16 cellular contexts compared by ENCODE assay signal in genomic region chr14:91506226-91506625, GRCh38. TPM values are rescaled to one million over a fixed set of nuclear protein-coding genes. Genes with fewer than 3 reads are reported as not detected.
A peak's percentile ranks its signal among the peaks of the same experiment; 100 is the strongest.
DNase-seq lines count a peak whose midpoint lies in the region; ATAC-seq, FAIRE-seq and TF ChIP-seq lines count a peak whose summit lies in the region.
"Had no signal": no experiment of that assay in that cellular context is flagged by ENCODE, and none has a peak within 500 bp of the region (broad histone marks: within the 10 kb centered on the region; RNA-seq: fewer than 3 reads in every experiment).

No MANE protein-coding gene starts in this region.

- H3K27ac ChIP-seq in HepG2 (ENCODE audit: extremely low read length, insufficient read depth, low read length) (no peak overlapping the region), right lobe of liver (no peak overlapping the region), RWPE1 (0 out of 2 replicates have a peak overlapping the region, but pooled peaks have one; percentile 7), endodermal cell (ENCODE audit: low read depth, low read length) (no peak overlapping the region), thoracic aorta (no peak overlapping the region), Peyer's patch (no peak overlapping the region)
- H3K27ac ChIP-seq: heart left ventricle had no signal

- peaks cover 81% of the 10 kb centered on the region for H3K79me2 ChIP-seq in HepG2 (ENCODE audit: insufficient read depth, low read length)

- no peak overlapping the region for H3K4me3 Mint-ChIP-seq in endodermal cell

- no peak for TF ChIP-seq EP300 in HepG2 (IDR thresholded peaks at IDR 0.05; ENCODE audit: low read depth in 2 of 2, low read length in 2 of 2)
- TF ChIP-seq EP300 in HepG2 (CRISPR knock-in tag; IDR thresholded peaks at IDR 0.05; ENCODE audit: borderline replicate concordance) = no peak

- H2AFZ ChIP-seq in HepG2 (ENCODE audit: low read length) = no peak overlapping the region

- intact Hi-C loops in HepG2 (cut with micrococcal nuclease; ENCODE audit: unreplicated experiment) = no loop called here
- intact Hi-C loops in right lobe of liver (cut with DNase I) = no loop called here

- WGBS in HepG2 (ENCODE audit: low lambda C conversion rate) = 98% methylated on average over 4 of the region's 4 CpGs
- 78% methylated on average over 4 of the region's 4 CpGs for WGBS in right lobe of liver (ENCODE audit: insufficient coverage, low coverage, low lambda C conversion rate, missing lambda C conversion rate)
- 99 to 100% methylated on average over 3 to 4 of the region's 4 CpGs for WGBS in endodermal cell (ENCODE audit: insufficient coverage in 1 of 2, insufficient read length in 1 of 2), 2 experiments

- no peaks in the 10 kb centered on the region for H3K9me3 ChIP-seq in HepG2 (ENCODE audit: low read length)
- H3K9me3 ChIP-seq in right lobe of liver = no peaks in the 10 kb centered on the region
- H3K9me3 ChIP-seq in endodermal cell (ENCODE audit: control insufficient read depth, low read length) = peaks cover 4% of the 10 kb centered on the region
- H3K9me3 ChIP-seq in thoracic aorta = no peaks in the 10 kb centered on the region
- no peaks in the 10 kb centered on the region for H3K9me3 ChIP-seq in Peyer's patch
- H3K9me3 ChIP-seq: BE2C, heart left ventricle had no signal

- peak overlapping the region; percentile 7 for H3K27ac Mint-ChIP-seq in endodermal cell

- POLR2A ChIA-PET in HepG2 (lab: Yijun Ruan, JAX) = no interaction called here
- POLR2A ChIA-PET in RWPE1 (lab: Yijun Ruan, JAX; ENCODE audit: low non-redundant PET) = no interaction called here

- H3K9ac ChIP-seq in HepG2 (ENCODE audit: insufficient read depth, low read depth, low read length) = no peak overlapping the region
- H3K9ac ChIP-seq in endodermal cell (ENCODE audit: extremely low read depth, low read length, poor library complexity, severe bottlenecking) = no peak overlapping the region

- no peak for TF ChIP-seq CTCF in HepG2 (CRISPR knock-in tag; IDR thresholded peaks at IDR 0.05)
- no peak for TF ChIP-seq CTCF in right lobe of liver (IDR thresholded peaks at IDR 0.05)
- no peak for TF ChIP-seq CTCF in RWPE1 (conservative IDR thresholded peaks at IDR 0.05; ENCODE audit: low read depth)
- no peak for TF ChIP-seq CTCF in endodermal cell (conservative IDR thresholded peaks at IDR 0.05)
- no peak for TF ChIP-seq CTCF in thoracic aorta (IDR thresholded peaks at IDR 0.05)
- no peak for TF ChIP-seq CTCF in Peyer's patch (IDR thresholded peaks at IDR 0.05)

- ATAC-seq in HepG2 = no peak
- ATAC-seq in right lobe of liver = no peak
- no peak for ATAC-seq in thoracic aorta (ENCODE audit: insufficient number of reproducible peaks, low FRiP score, low read depth)
- ATAC-seq in HG03469 (IDR thresholded peaks at IDR 0.05; ENCODE audit: unreplicated experiment) = no peak
- ATAC-seq: heart left ventricle had no signal

- CTCF ChIA-PET in HepG2 (lab: Yijun Ruan, JAX; ENCODE audit: low intra/inter-chr PET ratio, low total read pairs) = no interaction called here
- CTCF ChIA-PET in RWPE1 (lab: Yijun Ruan, JAX) = interaction anchor here (0.7 kb wide), 1 partner anchor 331 kb away, joined by 3 read pairs; no protein-coding TSS in a partner anchor

- no peaks in the 10 kb centered on the region for H3K27me3 Mint-ChIP-seq in endodermal cell (ENCODE audit: insufficient read depth)

- no peak for TF ChIP-seq RAD21 in HepG2 (CRISPR knock-in tag; IDR thresholded peaks at IDR 0.05)

- DNase-seq in HepG2 (ENCODE audit: low spot score) (no peak), right lobe of liver (no peak), RWPE1 (ENCODE audit: low spot score) (no peak), endodermal cell (no peak), thoracic aorta (ENCODE audit: low spot score) (no peak), Peyer's patch (no peak), germinal center (ENCODE audit: low spot score) (no peak)
- DNase-seq: activated CD4-positive, alpha-beta T cell treated with anti-CD3 and anti-CD28 coated beads for 1 hour; activated naive CD4-positive, alpha-beta T cell treated with anti-CD3 and anti-CD28 coated beads, Interleukin-2, amount 50 U/mL, for 16 hours; BE2C; cerebellar nuclear complex; heart left ventricle; kidney glomerular epithelial cell; NCI-H2171 treated with DMSO at 0.1 percent for 48 hours had no signal

- peak overlapping the region; percentile 19 for H3K4me2 ChIP-seq in HepG2 (ENCODE audit: low read depth, low read length)

- peaks cover 67% of the 10 kb centered on the region for H4K20me1 ChIP-seq in HepG2 (ENCODE audit: insufficient read depth, low read length)

- peaks cover 48% of the 10 kb centered on the region for H3K36me3 Mint-ChIP-seq in endodermal cell (ENCODE audit: low read depth)

- H3K4me3 ChIP-seq in HepG2 (replicated peaks in 1 of 3; ENCODE audit: insufficient read depth in 1 of 3, low read depth in 2 of 3, low read length in 3 of 3) (no peak overlapping the region), right lobe of liver (no peak overlapping the region), endodermal cell (ENCODE audit: low read length) (peak overlapping the region; percentile 33), thoracic aorta (peak overlapping the region; percentile 31), Peyer's patch (no peak overlapping the region)

- BruUV-seq in HepG2 (replicated peaks; lab: Mats Ljungman, UMichigan) = no TSS peak

- peaks cover 2 to 31% of the 10 kb centered on the region in 2 experiments; a peak in 4 of 5 replicates for H3K36me3 ChIP-seq in HepG2 (replicated peaks in 1 of 2; ENCODE audit: control insufficient read depth in 1 of 2, insufficient read depth in 2 of 2, low read length in 2 of 2)
- peaks cover 0 to 5% (median 0%) of the 10 kb centered on the region in 4 donors for H3K36me3 ChIP-seq in right lobe of liver
- peaks cover 61% of the 10 kb centered on the region for H3K36me3 ChIP-seq in endodermal cell (ENCODE audit: control insufficient read depth, insufficient read depth, low read length)
- no peaks in the 10 kb centered on the region for H3K36me3 ChIP-seq in thoracic aorta
- peaks cover 0 to 23% (median 0%) of the 10 kb centered on the region in 3 donors for H3K36me3 ChIP-seq in Peyer's patch

- in situ Hi-C loops in HepG2 (cut with HindIII; ENCODE audit: extremely low pct_ligation_motif_present, low pct_unique_long_range_greater_than_20kb) = no loop called here

- peaks cover 3% of the 10 kb centered on the region for H3K4me1 Mint-ChIP-seq in endodermal cell

- H3K9me3 Mint-ChIP-seq in endodermal cell = no peaks in the 10 kb centered on the region

- FAIRE-seq in HepG2 (lab: Jason Lieb, UNC) = no peak
- FAIRE-seq: urothelium cell line had no signal

- H3K27me3 ChIP-seq in HepG2 (ENCODE audit: control insufficient read depth in 1 of 2, insufficient read depth in 2 of 2, low read length in 2 of 2) = no peaks in the 10 kb centered on the region; a peak in 2 of 5 replicates
- H3K27me3 ChIP-seq in right lobe of liver = no peaks in the 10 kb centered on the region
- no peaks in the 10 kb centered on the region for H3K27me3 ChIP-seq in endodermal cell (ENCODE audit: control insufficient read depth, insufficient read depth, low read length, poor library complexity, severe bottlenecking)
- H3K27me3 ChIP-seq in thoracic aorta (replicated peaks; ENCODE audit: insufficient read depth) = no peaks in the 10 kb centered on the region
- no peaks in the 10 kb centered on the region for H3K27me3 ChIP-seq in Peyer's patch
- H3K27me3 ChIP-seq: BE2C, heart left ventricle had no signal

- TF ChIP-seq POLR2A in HepG2 (IDR thresholded peaks at IDR 0.05; ENCODE audit: insufficient read depth in 1 of 2, low read depth in 2 of 2, low read length in 2 of 2) (no peak), right lobe of liver (IDR thresholded peaks at IDR 0.05) (no peak), Peyer's patch (IDR thresholded peaks at IDR 0.05) (no peak)

- peaks cover 54% of the 10 kb centered on the region for H3K4me1 ChIP-seq in HepG2 (ENCODE audit: insufficient read depth, low read length)
- H3K4me1 ChIP-seq in right lobe of liver = peaks cover 0 to 29% (median 14%) of the 10 kb centered on the region in 4 donors
- H3K4me1 ChIP-seq in endodermal cell (ENCODE audit: control insufficient read depth, insufficient read depth, low read length) = peaks cover 3% of the 10 kb centered on the region
- peaks cover 41 to 68% of the 10 kb centered on the region in 2 donors for H3K4me1 ChIP-seq in thoracic aorta (ENCODE audit: control insufficient read depth in 1 of 2, low read depth in 2 of 2)
- peaks cover 0 to 26% (median 6%) of the 10 kb centered on the region in 4 donors for H3K4me1 ChIP-seq in Peyer's patch
- H3K4me1 ChIP-seq: BE2C had no signal

TF ChIP-seq in HepG2, 621 proteins besides CTCF, POLR2A, EP300 and RAD21 (continues in another document):
- TF ChIP-seq ZKSCAN1 (IDR thresholded peaks at IDR 0.05; ENCODE audit: low read length) (peak; percentile 90), SATB2 (CRISPR knock-in tag; IDR thresholded peaks at IDR 0.05) (no peak), NCOA2 (CRISPR knock-in tag; IDR thresholded peaks at IDR 0.05) (no peak)

RNA-seq across cellular contexts. Expression of gene PPP4R3A, which starts 3.9 kb away (rescaled TPM):
- total RNA-seq in HepG2 (2016; rRNA removed; fragmentation: Illumina TruSeq; extraction: Trizol) (57.4 and 89.0 TPM in 2 replicates), right lobe of liver (10 to 100 TPM; 30.5 to 45.9 (median 39.6) TPM), endodermal cell (10 to 100 TPM; 95.2 to 96.6 TPM), thoracic aorta (100 to 1,000 TPM in 1 of 2 donors, 10 to 100 TPM in 1; 57.5 to 104 TPM), Peyer's patch (100 to 1,000 TPM; 103 to 194 (median 116) TPM)
- total RNA-seq in HepG2 (2016; cell fraction: cytosol; rRNA removed; fragmentation: Illumina TruSeq; extraction: Trizol; ENCODE audit: low read depth) = 19.7 and 21.2 TPM in 2 replicates
- total RNA-seq in HepG2 (2016; cell fraction: insoluble cytoplasmic fraction; rRNA removed; fragmentation: Illumina TruSeq; extraction: Trizol) = 60.8 and 82.7 TPM in 2 replicates
- total RNA-seq in HepG2 (2016; cell fraction: membrane; rRNA removed; fragmentation: Illumina TruSeq; extraction: Trizol) = 40.5 and 42.1 TPM in 2 replicates
- 63.0 and 72.1 TPM in 2 replicates for total RNA-seq in HepG2 (2016; cell fraction: nucleus; rRNA removed; fragmentation: Illumina TruSeq; extraction: Trizol)
- polyA plus RNA-seq in HepG2 (2011; rRNA removed) = 22.3 and 22.5 TPM in 2 replicates
- polyA plus RNA-seq in HepG2 (2011; cell fraction: cytosol; rRNA removed) = 11.4 and 17.4 TPM in 2 replicates
- polyA plus RNA-seq in HepG2 (2011; cell fraction: nucleus; rRNA removed) = 26.8 and 27.5 TPM in 2 replicates
- polyA plus RNA-seq in HepG2 (2012) = 39.0 and 43.9 TPM in 2 replicates
- polyA plus RNA-seq in HepG2 (2016; cell fraction: cytosol; fragmentation: Illumina TruSeq; extraction: Trizol; ENCODE audit: low read depth) = 4.7 and 5.3 TPM in 2 replicates
- polyA plus RNA-seq in HepG2 (2016; cell fraction: insoluble cytoplasmic fraction; fragmentation: Illumina TruSeq; extraction: Trizol; ENCODE audit: low read depth) = 74.1 and 82.9 TPM in 2 replicates
- polyA plus RNA-seq in HepG2 (2016; cell fraction: membrane; fragmentation: Illumina TruSeq; extraction: Trizol; ENCODE audit: low read depth) = 18.0 and 19.0 TPM in 2 replicates
- 99.9 and 101 TPM in 2 replicates for polyA plus RNA-seq in HepG2 (2016; cell fraction: nucleus; fragmentation: Illumina TruSeq; extraction: Trizol; ENCODE audit: insufficient read depth, low read depth)
- 16.2 and 31.7 TPM in 2 replicates for polyA minus RNA-seq in HepG2 (2011; rRNA and poly(A)+ RNA removed; ENCODE audit: low replicate concordance)
- polyA minus RNA-seq in HepG2 (2011; cell fraction: cytosol; rRNA and poly(A)+ RNA removed) = 26.6 and 29.5 TPM in 2 replicates
- polyA minus RNA-seq in HepG2 (2011; cell fraction: nucleus; rRNA and poly(A)+ RNA removed) = 68.9 and 69.3 TPM in 2 replicates
- polyA plus RNA-seq in endodermal cell (2013, experiment 1 of 2) = 91.0 TPM
- polyA plus RNA-seq in endodermal cell (2013, experiment 2 of 2) = 84.2 TPM

Comparison
In these comparisons a context has a peak if more than half of its experiments do, and no peak if none do; other contexts are left out.
1. H3K4me3 ChIP-seq: peak in endodermal cell (single experiment) and thoracic aorta (single experiment); none in HepG2 (0 of 3), right lobe of liver (0 of 3) and Peyer's patch (0 of 4).